Comparison of ENCODE assay signal across 1 cellular context in the genomic region with DNA sequence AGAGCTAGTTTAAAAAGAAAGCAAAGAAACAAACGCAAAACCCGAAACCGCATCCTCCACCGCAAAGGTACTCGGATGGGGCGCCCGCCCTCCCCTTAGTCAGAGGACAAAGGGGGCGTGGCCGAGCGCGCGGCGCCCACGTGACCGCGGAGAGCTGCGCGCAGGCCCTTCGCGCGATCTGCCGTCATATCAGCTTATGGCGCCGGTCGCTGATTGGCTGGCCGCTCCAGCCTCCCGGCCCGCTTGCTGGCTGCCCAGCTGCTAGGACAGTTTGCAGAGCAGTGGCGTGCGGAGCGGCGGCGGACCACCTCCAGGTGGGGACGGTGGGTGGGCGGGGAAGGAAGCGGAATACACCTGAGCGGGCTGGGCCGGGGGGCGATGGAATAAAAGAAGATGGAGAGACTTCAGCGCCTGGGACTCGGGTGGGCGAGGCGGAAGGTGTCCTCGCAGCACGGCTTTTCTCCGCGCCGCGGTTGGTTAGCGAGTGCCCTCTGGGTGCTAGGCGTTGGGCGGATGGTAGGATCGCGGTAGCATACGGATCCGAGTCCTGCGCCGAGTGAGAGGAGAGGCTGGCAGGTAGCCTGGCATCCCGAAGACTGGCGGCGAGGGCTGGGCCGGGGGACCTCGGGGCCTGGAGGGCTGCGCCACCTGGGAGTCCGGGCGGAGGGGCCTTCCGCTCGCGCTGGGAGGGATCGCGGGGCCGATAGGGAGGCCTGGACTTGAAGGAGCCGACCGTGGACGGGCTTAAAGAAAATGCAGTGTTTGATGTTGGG.
A peak's percentile ranks its signal among the peaks of the same experiment; 100 is the strongest.
TF ChIP-seq lines count a peak whose summit lies in the region.

A gene with protein sequence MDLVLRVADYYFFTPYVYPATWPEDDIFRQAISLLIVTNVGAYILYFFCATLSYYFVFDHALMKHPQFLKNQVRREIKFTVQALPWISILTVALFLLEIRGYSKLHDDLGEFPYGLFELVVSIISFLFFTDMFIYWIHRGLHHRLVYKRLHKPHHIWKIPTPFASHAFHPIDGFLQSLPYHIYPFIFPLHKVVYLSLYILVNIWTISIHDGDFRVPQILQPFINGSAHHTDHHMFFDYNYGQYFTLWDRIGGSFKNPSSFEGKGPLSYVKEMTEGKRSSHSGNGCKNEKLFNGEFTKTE (plus strand): TSS at position 269 of the 773 bp plus-strand sequence. CDS start 10,605 bp downstream, outside the sequence.

TF ChIP-seq in SK-N-SH, 30 proteins besides CTCF, POLR2A, EP300 and RAD21 (continued from another document):
- TF ChIP-seq, protein P1, sequence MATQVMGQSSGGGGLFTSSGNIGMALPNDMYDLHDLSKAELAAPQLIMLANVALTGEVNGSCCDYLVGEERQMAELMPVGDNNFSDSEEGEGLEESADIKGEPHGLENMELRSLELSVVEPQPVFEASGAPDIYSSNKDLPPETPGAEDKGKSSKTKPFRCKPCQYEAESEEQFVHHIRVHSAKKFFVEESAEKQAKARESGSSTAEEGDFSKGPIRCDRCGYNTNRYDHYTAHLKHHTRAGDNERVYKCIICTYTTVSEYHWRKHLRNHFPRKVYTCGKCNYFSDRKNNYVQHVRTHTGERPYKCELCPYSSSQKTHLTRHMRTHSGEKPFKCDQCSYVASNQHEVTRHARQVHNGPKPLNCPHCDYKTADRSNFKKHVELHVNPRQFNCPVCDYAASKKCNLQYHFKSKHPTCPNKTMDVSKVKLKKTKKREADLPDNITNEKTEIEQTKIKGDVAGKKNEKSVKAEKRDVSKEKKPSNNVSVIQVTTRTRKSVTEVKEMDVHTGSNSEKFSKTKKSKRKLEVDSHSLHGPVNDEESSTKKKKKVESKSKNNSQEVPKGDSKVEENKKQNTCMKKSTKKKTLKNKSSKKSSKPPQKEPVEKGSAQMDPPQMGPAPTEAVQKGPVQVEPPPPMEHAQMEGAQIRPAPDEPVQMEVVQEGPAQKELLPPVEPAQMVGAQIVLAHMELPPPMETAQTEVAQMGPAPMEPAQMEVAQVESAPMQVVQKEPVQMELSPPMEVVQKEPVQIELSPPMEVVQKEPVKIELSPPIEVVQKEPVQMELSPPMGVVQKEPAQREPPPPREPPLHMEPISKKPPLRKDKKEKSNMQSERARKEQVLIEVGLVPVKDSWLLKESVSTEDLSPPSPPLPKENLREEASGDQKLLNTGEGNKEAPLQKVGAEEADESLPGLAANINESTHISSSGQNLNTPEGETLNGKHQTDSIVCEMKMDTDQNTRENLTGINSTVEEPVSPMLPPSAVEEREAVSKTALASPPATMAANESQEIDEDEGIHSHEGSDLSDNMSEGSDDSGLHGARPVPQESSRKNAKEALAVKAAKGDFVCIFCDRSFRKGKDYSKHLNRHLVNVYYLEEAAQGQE (IDR thresholded peaks at IDR 0.05; ENCODE audit: low read depth, low read length) = no peak
- TF ChIP-seq PBX3 (IDR thresholded peaks at IDR 0.05) (no peak; the same call in 1 of the 2 replicates), SMC3 (IDR thresholded peaks at IDR 0.05; ENCODE audit: low read depth, low read length) (no peak), MEF2A (IDR thresholded peaks at IDR 0.05; ENCODE audit: borderline replicate concordance, low read depth) (no peak), NFIC (IDR thresholded peaks at IDR 0.05; ENCODE audit: borderline replicate concordance) (no peak), RCOR1 (IDR thresholded peaks at IDR 0.05; ENCODE audit: low read length) (no peak), ZBTB33 (IDR thresholded peaks at IDR 0.05; ENCODE audit: borderline replicate concordance, low read depth) (0 out of 2 replicates have a peak, but pooled peaks have one; percentile 10), POLR2AphosphoS5 (IDR thresholded peaks at IDR 0.05; ENCODE audit: low read depth, low read length) (peak; percentile 61; the same call in 1 of the 2 replicates), JUND (IDR thresholded peaks at IDR 0.05) (no peak), RXRA (IDR thresholded peaks at IDR 0.05; ENCODE audit: borderline replicate concordance, low read depth) (no peak), NRF1 (IDR thresholded peaks at IDR 0.05; ENCODE audit: low read depth, low read length) (peak; percentile 71), MAX (IDR thresholded peaks at IDR 0.05; ENCODE audit: low read depth) (no peak; the same call in none of the 2 replicates), TCF12 (IDR thresholded peaks at IDR 0.05) (no peak; the same call in 1 of the 2 replicates), GATA2 (CRISPR knock-in tag; IDR thresholded peaks at IDR 0.05) (peak; percentile 32; the same call in 1 of the 2 replicates), RFX5 (IDR thresholded peaks at IDR 0.05; ENCODE audit: low read length) (peak; percentile 73)
- TF ChIP-seq, protein P2, sequence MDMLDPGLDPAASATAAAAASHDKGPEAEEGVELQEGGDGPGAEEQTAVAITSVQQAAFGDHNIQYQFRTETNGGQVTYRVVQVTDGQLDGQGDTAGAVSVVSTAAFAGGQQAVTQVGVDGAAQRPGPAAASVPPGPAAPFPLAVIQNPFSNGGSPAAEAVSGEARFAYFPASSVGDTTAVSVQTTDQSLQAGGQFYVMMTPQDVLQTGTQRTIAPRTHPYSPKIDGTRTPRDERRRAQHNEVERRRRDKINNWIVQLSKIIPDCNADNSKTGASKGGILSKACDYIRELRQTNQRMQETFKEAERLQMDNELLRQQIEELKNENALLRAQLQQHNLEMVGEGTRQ (IDR thresholded peaks at IDR 0.05; ENCODE audit: borderline replicate concordance, low read depth, low read length) = peak; percentile 88
TF ChIP-seq in SK-N-SH: peak in this region for 10.
